ENCODE assay signal across 9 cellular contexts in the genomic region with DNA sequence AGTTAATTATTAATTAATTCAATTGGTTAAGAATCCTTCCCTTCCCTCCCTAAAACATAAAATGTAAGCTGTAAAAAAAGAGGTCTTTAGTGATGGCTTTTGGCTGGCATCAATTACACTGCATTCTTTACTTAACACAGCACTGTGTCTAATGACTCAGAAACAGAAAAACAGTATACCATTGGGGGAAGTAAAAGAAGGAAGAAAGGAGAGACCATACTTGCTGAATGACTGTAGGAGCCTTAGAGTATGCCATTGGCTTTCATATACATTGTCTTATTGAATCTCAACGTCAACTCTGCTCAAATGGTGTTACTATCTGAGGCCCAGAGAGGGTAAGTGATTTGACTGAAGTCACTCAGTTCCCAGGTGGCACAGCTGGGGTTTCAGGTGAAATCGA. TPM values are rescaled to one million over a fixed set of nuclear protein-coding genes. Genes with fewer than 3 reads are reported as not detected.
DNase-seq lines count a peak whose midpoint lies in the region; ATAC-seq and TF ChIP-seq lines count a peak whose summit lies in the region.
"Had no signal": no experiment of that assay in that cellular context is flagged by ENCODE, and none has a peak within 500 bp of the region (broad histone marks: within the 10 kb centered on the region; RNA-seq: fewer than 3 reads in every experiment).

No MANE protein-coding gene starts in this region.

- no peak for DNase-seq in stimulated activated naive CD8-positive, alpha-beta T cell treated with anti-CD3 and anti-CD28 coated beads, Interleukin-15, Interleukin-2, amounts not matched to agents 100 U/mL and 50 U/mL, for 24 hours
- no peak for DNase-seq in stimulated activated naive CD8-positive, alpha-beta T cell treated with anti-CD3 and anti-CD28 coated beads, Interleukin-15, amount 100 ng/mL, for 72 hours
- DNase-seq in DMS79 treated with DMSO at 0.1 percent for 48 hours (lab: John Stamatoyannopoulos, UW), result no peak
- no peak for DNase-seq in tibial artery
- DNase-seq in cerebellar nuclear complex (lab: John Stamatoyannopoulos, UW), result no peak
- DNase-seq in H4 (ENCODE audit: low spot score), result no peak
- DNase-seq: mesendoderm had no signal

- no peak overlapping the region for H3K27ac ChIP-seq in tibial artery

- no peaks in the 10 kb centered on the region for H3K9me3 ChIP-seq in tibial artery

- peak; percentile 55 for ATAC-seq in stimulated activated naive CD8-positive, alpha-beta T cell treated with anti-CD3 and anti-CD28 coated beads, Interleukin-15, Interleukin-2, amounts not matched to agents 100 U/mL and 50 U/mL, for 24 hours
- no peak for ATAC-seq in stimulated activated naive CD8-positive, alpha-beta T cell treated with anti-CD3 and anti-CD28 coated beads, Interleukin-15, amount 100 ng/mL, for 72 hours
- ATAC-seq in HG03045 (IDR thresholded peaks at IDR 0.05; ENCODE audit: unreplicated experiment) (peak; percentile 97), SK-N-SH treated with all-trans-retinoic acid at 6 μM for 48 hours (peak; percentile 87)

- no peak overlapping the region for H3K4me3 Mint-ChIP-seq in stimulated activated naive CD8-positive, alpha-beta T cell treated with anti-CD3 and anti-CD28 coated beads, Interleukin-15, amount 100 ng/mL, for 72 hours

- peaks cover 5% of the 10 kb centered on the region for H3K27me3 Mint-ChIP-seq in stimulated activated naive CD8-positive, alpha-beta T cell treated with anti-CD3 and anti-CD28 coated beads, Interleukin-15, amount 100 ng/mL, for 72 hours

- H3K27me3 ChIP-seq in tibial artery, result no peaks in the 10 kb centered on the region

- intact Hi-C loops in tibial artery (cut with DNase I; ENCODE audit: low total_unique reads), result no loop called here

- H3K36me3 ChIP-seq in tibial artery, result no peaks in the 10 kb centered on the region

- H3K9me3 Mint-ChIP-seq in stimulated activated naive CD8-positive, alpha-beta T cell treated with anti-CD3 and anti-CD28 coated beads, Interleukin-15, amount 100 ng/mL, for 72 hours, result no peaks in the 10 kb centered on the region

- H3K27ac Mint-ChIP-seq in stimulated activated naive CD8-positive, alpha-beta T cell treated with anti-CD3 and anti-CD28 coated beads, Interleukin-15, amount 100 ng/mL, for 72 hours, result no peak overlapping the region

- no peaks in the 10 kb centered on the region for H3K4me1 ChIP-seq in tibial artery

- no peak overlapping the region for H3K4me3 ChIP-seq in tibial artery

- no peak for TF ChIP-seq CTCF in tibial artery (IDR thresholded peaks at IDR 0.05)

- H3K4me1 Mint-ChIP-seq in stimulated activated naive CD8-positive, alpha-beta T cell treated with anti-CD3 and anti-CD28 coated beads, Interleukin-15, amount 100 ng/mL, for 72 hours, result no peaks in the 10 kb centered on the region

TF ChIP-seq in SK-N-SH treated with all-trans-retinoic acid at 6 μM for 48 hours, 23 proteins besides CTCF, POLR2A, EP300 and RAD21:
- no peak for TF ChIP-seq ZNF70 (CRISPR knock-in tag; IDR thresholded peaks at IDR 0.05)

RNA-seq across cellular contexts. Expression of gene CITED2, which starts 18.4 kb away (rescaled TPM):
- total RNA-seq in H4 (2014; rRNA removed; shearing (Covaris generic)), result 28.1 and 31.2 TPM in 2 replicates
